In genomic region chr2:109030870-109031480, GRCh38 we compare ENCODE assay signal across 8 cellular contexts. TPM values are rescaled to one million over a fixed set of nuclear protein-coding genes. Genes with fewer than 3 reads are reported as not detected.
DNase-seq lines count a peak whose midpoint lies in the region; ATAC-seq and TF ChIP-seq lines count a peak whose summit lies in the region.

No MANE protein-coding gene starts in this region.

- H3K79me2 ChIP-seq in GM23338 (replicated peaks; ENCODE audit: insufficient read depth) = no peaks in the 10 kb centered on the region

- H3K4me1 ChIP-seq in GM23338 (ENCODE audit: insufficient read depth) = peaks cover 11% of the 10 kb centered on the region; the same call in 1 of the 2 replicates
- H3K4me1 ChIP-seq in right cardiac atrium (ENCODE audit: control insufficient read depth, insufficient read depth, low read length) = no peaks in the 10 kb centered on the region
- H3K4me1 ChIP-seq in spleen = peaks cover 8 to 36% (median 25%) of the 10 kb centered on the region in 6 donors

- H3K9me3 ChIP-seq in right cardiac atrium (ENCODE audit: control insufficient read depth, low read length) (no peaks in the 10 kb centered on the region), spleen (no peaks in the 10 kb centered on the region)

- peak overlapping the region; percentile 92 for H2AFZ ChIP-seq in GM23338

- H3K27ac ChIP-seq in GM23338 (ENCODE audit: low read depth) = no peak overlapping the region
- no peak overlapping the region for H3K27ac ChIP-seq in right cardiac atrium (ENCODE audit: low read length)
- H3K27ac ChIP-seq in spleen = peak overlapping the region; percentile 35 to 92 (median 84)

- H3K4me1 Mint-ChIP-seq in GM23338 = peaks cover 16% of the 10 kb centered on the region

- WGBS in right cardiac atrium = 44% methylated on average over 14 of the region's 14 CpGs
- 32 to 41% (median 36%) methylated on average over 14 of the region's 14 CpGs for WGBS in spleen, 5 donors

- H3K4me3 ChIP-seq in GM23338 = peak overlapping the region; percentile 72
- peak overlapping the region; percentile 59 for H3K4me3 ChIP-seq in right cardiac atrium (ENCODE audit: low read length)
- H3K4me3 ChIP-seq in spleen = peak overlapping the region; percentile 34 to 66 (median 47)

- no peak overlapping the region for H3K27ac Mint-ChIP-seq in GM23338

- in situ Hi-C loops in G401 (cut with HindIII; ENCODE audit: low sequenced_read_pairs) = no loop called here

- no peak for TF ChIP-seq POLR2A in spleen (IDR thresholded peaks at IDR 0.05)

- no peaks in the 10 kb centered on the region; the same call in 1 of the 2 replicates for H3K36me3 ChIP-seq in GM23338 (ENCODE audit: insufficient read depth)
- H3K36me3 ChIP-seq in spleen = no peaks in the 10 kb centered on the region

- no peaks in the 10 kb centered on the region for H3K9me2 ChIP-seq in GM23338 (ENCODE audit: insufficient read depth)

- H3K27me3 ChIP-seq in GM23338 (ENCODE audit: insufficient read depth) (peaks cover 44% of the 10 kb centered on the region), right cardiac atrium (ENCODE audit: control insufficient read depth, insufficient read depth) (no peaks in the 10 kb centered on the region), spleen (replicated peaks in 1 of 7) (peaks cover 0 to 8% (median 0%) of the 10 kb centered on the region in 7 donors)

- H3F3A ChIP-seq in GM23338 (replicated peaks; ENCODE audit: low read depth) = no peaks in the 10 kb centered on the region

- H4K20me1 ChIP-seq in GM23338 (replicated peaks; ENCODE audit: insufficient read depth) = no peaks in the 10 kb centered on the region

- TF ChIP-seq CTCF in GM23338 (conservative IDR thresholded peaks at IDR 0.05; ENCODE audit: low read depth in 2 of 2) = peak in 1 of 2 experiments; percentile 18; a peak in 1 of 4 replicates
- no peak for TF ChIP-seq CTCF in spleen (IDR thresholded peaks at IDR 0.05 in 8 of 11, conservative IDR thresholded peaks at IDR 0.05 in 3 of 11)
- no peak for TF ChIP-seq CTCF in GM10248 (IDR thresholded peaks at IDR 0.05; ENCODE audit: control extremely low read depth, extremely low read depth, low read depth, missing control alignments)

- peak; percentile 11 for DNase-seq in GM23338 (ENCODE audit: low spot score)
- peak; percentile 34 for DNase-seq in activated CD4-positive, alpha-beta T cell treated with anti-CD3 and anti-CD28 coated beads for 48 hours
- no peak for DNase-seq in right cardiac atrium
- DNase-seq in spleen = no peak
- DNase-seq in G401 (ENCODE audit: low spot score) = no peak
- no peak for DNase-seq in NCI-H2107 treated with DMSO at 0.1 percent for 48 hours (lab: John Stamatoyannopoulos, UW; ENCODE audit: unreplicated experiment)
- no peak for DNase-seq in GM10248 (ENCODE audit: extremely low spot score)

- intact Hi-C loops in right cardiac atrium (cut with DNase I) (no loop called here), spleen (cut with DNase I; ENCODE audit: low total_unique reads) (no loop called here)

- ATAC-seq in GM23338 = peak; percentile 9; the same call in 2 of the 3 replicates
- ATAC-seq in right cardiac atrium = no peak
- ATAC-seq in HG02588 (IDR thresholded peaks at IDR 0.05; ENCODE audit: unreplicated experiment) = no peak

- peak overlapping the region; percentile 91 for H3K4me2 ChIP-seq in GM23338

- POLR2A ChIA-PET in GM10248 (lab: Yijun Ruan, JAX) = no interaction called here

- peaks cover 45% of the 10 kb centered on the region for H3K27me3 Mint-ChIP-seq in GM23338 (ENCODE audit: insufficient read depth, low read depth, poor library complexity)

- H3K4me3 Mint-ChIP-seq in GM23338 = peak overlapping the region; percentile 71

- CTCF ChIA-PET in GM10248 (lab: Yijun Ruan, JAX) = interaction anchor here (1.8 kb wide), 1 partner anchor 7 kb away, joined by 4 read pairs; no protein-coding TSS in a partner anchor

- peaks cover 6% of the 10 kb centered on the region for H3K36me3 Mint-ChIP-seq in GM23338 (ENCODE audit: low read depth)

- H3K9me3 Mint-ChIP-seq in GM23338 = peaks cover 12% of the 10 kb centered on the region

TF ChIP-seq in GM23338, 12 proteins besides CTCF, POLR2A, EP300 and RAD21 (continues in another document):
- TF ChIP-seq STAT1 (IDR thresholded peaks at IDR 0.05; ENCODE audit: unreplicated experiment) = no peak
- TF ChIP-seq NANOG (IDR thresholded peaks at IDR 0.05; ENCODE audit: borderline replicate concordance) = no peak
- TF ChIP-seq REST (IDR thresholded peaks at IDR 0.05; ENCODE audit: unreplicated experiment) = no peak

RNA-seq across cellular contexts. Expression of gene EDAR, which starts 42.0 kb away (rescaled TPM):
- not detected in 2 replicates for total RNA-seq in GM23338 (2014; rRNA removed; shearing (Covaris generic))
- polyA plus RNA-seq in GM23338 (2016; fragmentation: Nextera tagmentation; extraction: Ambion mirVana) (0.10 TPM in 1 of 2 replicates, not detected in the other), right cardiac atrium (not detected), spleen (under 1 TPM; 0.02 to 0.18 (median 0.06) TPM)
- total RNA-seq in right cardiac atrium (under 1 TPM in 1 of 4 donors, not detected in 3; 0.09 TPM), spleen (under 1 TPM in 5 of 7 donors, not detected in 2; 0.14 to 0.67 (median 0.15) TPM)
- total RNA-seq in G401 (2014; rRNA removed; shearing (Covaris generic)) = not detected in 2 replicates

Comparison
In these comparisons a context has a peak if more than half of its experiments do, and no peak if none do; other contexts are left out.
1. DNase-seq: peak in GM23338 (single experiment) and activated CD4-positive, alpha-beta T cell treated with anti-CD3 and anti-CD28 coated beads for 48 hours (single experiment); none in right cardiac atrium (0 of 3), spleen (single experiment), G401 (single experiment), NCI-H2107 treated with DMSO at 0.1 percent for 48 hours (single experiment) and GM10248 (single experiment).
2. H3K27ac ChIP-seq: peak in spleen (8 of 8); none in GM23338 (single experiment) and right cardiac atrium (single experiment).
3. Peak in every context shown above with its lines, with median percentiles within 50 percentile points of each other: H3K4me3 ChIP-seq.